ENCODE assay signal across 8 cellular contexts in genomic region chr12:106957617-106958016, GRCh38.
DNase-seq lines count a peak whose midpoint lies in the region; ATAC-seq and TF ChIP-seq lines count a peak whose summit lies in the region.

No MANE protein-coding gene starts in this region.

- H3K4me3 ChIP-seq in AG09309 (ENCODE audit: control insufficient read depth, low read depth, low read length) = peak overlapping the region; percentile 84
- peak overlapping the region; percentile 59 for H3K4me3 ChIP-seq in HEK293 (ENCODE audit: low read depth, low read length)
- peak overlapping the region; percentile 92 for H3K4me3 ChIP-seq in astrocyte of the spinal cord (ENCODE audit: low read depth, low read length)
- peak overlapping the region; percentile 99 for H3K4me3 ChIP-seq in mucosa of stomach (ENCODE audit: low read length)

- ATAC-seq in HG02571 (IDR thresholded peaks at IDR 0.05; ENCODE audit: unreplicated experiment) = no peak

- in situ Hi-C loops in astrocyte of the spinal cord (cut with HindIII; ENCODE audit: low sequenced_read_pairs) = no loop called here

- no peaks in the 10 kb centered on the region for H3K27me3 ChIP-seq in mucosa of stomach (ENCODE audit: control insufficient read depth, insufficient read depth, low read length)

- CTCF ChIA-PET in HEK293 (lab: Yijun Ruan, JAX) = interaction anchor here (0.8 to 0.9 kb wide), 2 partner anchors 16 to 168 kb away, joined by 3 read pairs; no protein-coding TSS in a partner anchor

- H3K36me3 ChIP-seq in HEK293 (ENCODE audit: control insufficient read depth in 2 of 2, insufficient read depth in 1 of 2, low read length in 2 of 2) = peaks cover 0 to 4% of the 10 kb centered on the region in 2 experiments; a peak in 1 of 3 replicates
- H3K36me3 ChIP-seq in mucosa of stomach (ENCODE audit: control insufficient read depth, insufficient read depth, low read length) = no peaks in the 10 kb centered on the region

- TF ChIP-seq CTCF in AG09309 (IDR thresholded peaks at IDR 0.05; ENCODE audit: control insufficient read depth, insufficient read depth, low read depth, low read length, missing control alignments) (no peak), HEK293 (tag by site-specific recombination; IDR thresholded peaks at IDR 0.05) (no peak), astrocyte of the spinal cord (IDR thresholded peaks at IDR 0.05; ENCODE audit: low read depth, low read length) (no peak)

- POLR2A ChIA-PET in HEK293 (lab: Yijun Ruan, JAX) = no interaction called here

- peak overlapping the region; percentile 92 for H3K9ac ChIP-seq in mucosa of stomach (ENCODE audit: low read length)

- no peak overlapping the region; the same call in 1 of the 2 replicates for H3K27ac ChIP-seq in HEK293 (ENCODE audit: extremely low read depth, low read depth, low read length)

- H3K9me3 ChIP-seq in HEK293 (ENCODE audit: control insufficient read depth, insufficient read depth, low read depth, low read length) (no peaks in the 10 kb centered on the region), mucosa of stomach (ENCODE audit: control insufficient read depth, low read length) (no peaks in the 10 kb centered on the region)

- H3K4me1 ChIP-seq in HEK293 (ENCODE audit: control insufficient read depth, insufficient read depth, low read length) (peaks cover 22% of the 10 kb centered on the region), mucosa of stomach (ENCODE audit: control insufficient read depth, insufficient read depth, low read length) (peaks cover 4% of the 10 kb centered on the region)

- DNase-seq in AG09309 (ENCODE audit: low read depth) (no peak), astrocyte of the spinal cord (ENCODE audit: low read depth, low spot score) (peak; percentile 15), cerebellar cortex (ENCODE audit: low spot score) (no peak), C1 segment of cervical spinal cord (lab: John Stamatoyannopoulos, UW) (no peak), RPMI8226 (no peak)

TF ChIP-seq in HEK293, 187 proteins besides CTCF, POLR2A, EP300 and RAD21:
- TF ChIP-seq PRDM6 (tag by site-specific recombination; IDR thresholded peaks at IDR 0.05) (peak; percentile 81), ZNF596 (tag by site-specific recombination; IDR thresholded peaks at IDR 0.05) (no peak), FEZF1 (tag by site-specific recombination; IDR thresholded peaks at IDR 0.05) (peak; percentile 60)
- TF ChIP-seq, protein P1, sequence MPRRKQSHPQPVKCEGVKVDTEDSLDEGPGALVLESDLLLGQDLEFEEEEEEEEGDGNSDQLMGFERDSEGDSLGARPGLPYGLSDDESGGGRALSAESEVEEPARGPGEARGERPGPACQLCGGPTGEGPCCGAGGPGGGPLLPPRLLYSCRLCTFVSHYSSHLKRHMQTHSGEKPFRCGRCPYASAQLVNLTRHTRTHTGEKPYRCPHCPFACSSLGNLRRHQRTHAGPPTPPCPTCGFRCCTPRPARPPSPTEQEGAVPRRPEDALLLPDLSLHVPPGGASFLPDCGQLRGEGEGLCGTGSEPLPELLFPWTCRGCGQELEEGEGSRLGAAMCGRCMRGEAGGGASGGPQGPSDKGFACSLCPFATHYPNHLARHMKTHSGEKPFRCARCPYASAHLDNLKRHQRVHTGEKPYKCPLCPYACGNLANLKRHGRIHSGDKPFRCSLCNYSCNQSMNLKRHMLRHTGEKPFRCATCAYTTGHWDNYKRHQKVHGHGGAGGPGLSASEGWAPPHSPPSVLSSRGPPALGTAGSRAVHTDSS (tag by site-specific recombination; IDR thresholded peaks at IDR 0.05) = no peak
